ENCODE assay signal across 1 cellular context in genomic region chr16:88812737-88813395, GRCh38.
TF ChIP-seq lines count a peak whose summit lies in the region.

No MANE protein-coding gene starts in this region.

TF ChIP-seq in HEK293T, 16 proteins besides CTCF, POLR2A, EP300 and RAD21:
- TF ChIP-seq L3MBTL2 (conservative IDR thresholded peaks at IDR 0.05), result 0 out of 2 replicates have a peak, but pooled peaks have one; percentile 23
TF ChIP-seq in HEK293T: peak in this region for 1; not testable (repeated sequence) for 15.
